Comparison of ENCODE assay signal across 23 cellular contexts in the genomic region with DNA sequence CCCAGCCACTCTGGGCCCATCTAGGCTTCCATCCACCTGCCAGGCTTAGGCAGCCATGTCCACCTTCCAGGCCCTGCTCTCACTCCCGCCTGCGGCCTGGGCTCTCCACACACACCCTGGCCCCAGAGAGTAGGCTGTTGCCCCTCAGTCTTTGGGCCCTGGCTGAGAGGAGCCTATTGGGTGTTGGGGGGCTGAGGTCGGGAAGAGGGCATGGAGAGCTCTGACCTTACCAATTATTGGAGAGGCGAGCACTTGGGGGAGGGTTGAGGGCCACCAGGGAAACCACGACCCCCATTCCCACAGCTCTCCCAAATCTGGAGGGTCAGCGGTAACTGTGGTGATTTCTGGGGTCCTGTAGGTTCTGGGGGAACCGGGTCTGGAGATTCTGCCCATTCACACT. TPM values are rescaled to one million over a fixed set of nuclear protein-coding genes. Genes with fewer than 3 reads are reported as not detected.
DNase-seq lines count a peak whose midpoint lies in the region; ATAC-seq, FAIRE-seq and TF ChIP-seq lines count a peak whose summit lies in the region.
"Had no signal": no experiment of that assay in that cellular context is flagged by ENCODE, and none has a peak within 500 bp of the region (broad histone marks: within the 10 kb centered on the region; RNA-seq: fewer than 3 reads in every experiment).

No MANE protein-coding gene starts in this region.

- WGBS in right lobe of liver (ENCODE audit: insufficient coverage, low coverage, low lambda C conversion rate, missing lambda C conversion rate) = 75% methylated on average over 4 of the region's 7 CpGs
- 33% methylated on average over 2 of the region's 7 CpGs for WGBS in HepG2 (ENCODE audit: low lambda C conversion rate)
- 79% methylated on average over 7 of the region's 7 CpGs; no CpG with 5 or more reads in 1 of the 2 experiments for WGBS in H1 (ENCODE audit: extremely low coverage in 1 of 2, insufficient coverage in 1 of 2, insufficient read length in 1 of 2, insufficient replicate concordance in 2 of 2, low coverage in 1 of 2, low lambda C conversion rate in 2 of 2, missing lambda C conversion rate in 1 of 2), 2 experiments
- 98 to 100% methylated on average over 7 of the region's 7 CpGs for WGBS in aorta, 2 donors
- WGBS in esophagus muscularis mucosa = 87% methylated on average over 6 of the region's 7 CpGs

- no peak overlapping the region for H3K14ac ChIP-seq in H1 (ENCODE audit: insufficient read length)

- no peaks in the 10 kb centered on the region for H3K79me1 ChIP-seq in H1 (ENCODE audit: low read depth, low read length)

- FAIRE-seq in HepG2 (lab: Jason Lieb, UNC) = no peak
- no peak for FAIRE-seq in H1 (lab: Jason Lieb, UNC)
- FAIRE-seq: GM12878 had no signal

- no peak overlapping the region for H2BK15ac ChIP-seq in H1 (ENCODE audit: low read length)

- no peak overlapping the region for H4K5ac ChIP-seq in H1 (ENCODE audit: insufficient read length, low read depth, low read length)

- TF ChIP-seq EP300 in HepG2 (IDR thresholded peaks at IDR 0.05; ENCODE audit: low read depth in 2 of 2, low read length in 2 of 2) = no peak
- no peak for TF ChIP-seq EP300 in HepG2 (CRISPR knock-in tag; IDR thresholded peaks at IDR 0.05; ENCODE audit: borderline replicate concordance)
- no peak for TF ChIP-seq EP300 in H1 (IDR thresholded peaks at IDR 0.05; ENCODE audit: borderline replicate concordance in 1 of 2, low read depth in 2 of 2, low read length in 2 of 2)
- TF ChIP-seq EP300 in esophagus muscularis mucosa (IDR thresholded peaks at IDR 0.05) = no peak

- DNase-seq in right lobe of liver (peak in 2 of 3 donors; percentile 25 to 40), HepG2 (ENCODE audit: low spot score) (no peak), H1 (ENCODE audit: low read depth in 1 of 2, low spot score in 2 of 2) (no peak), osteoblast (ENCODE audit: insufficient read length, low spot score, missing footprints) (peak; percentile 52), aorta (peak; percentile 17 to 63), esophagus muscularis mucosa (ENCODE audit: extremely low spot score) (no peak)
- DNase-seq in effector memory CD4-positive, alpha-beta T cell = no peak
- DNase-seq: ACHN; CD4-positive, CD25-positive, alpha-beta regulatory T cell; GF-D8; IMR-90; NCI-H1417 treated with DMSO at 0.1 percent for 48 hours; NCI-H187 treated with DMSO at 0.1 percent for 48 hours; NCI-H345; NCI-H524 treated with DMSO at 0.1 percent for 48 hours; PC-9 had no signal

- H3K27me3 ChIP-seq in right lobe of liver (no peaks in the 10 kb centered on the region), HepG2 (ENCODE audit: control insufficient read depth in 1 of 2, insufficient read depth in 2 of 2, low read length in 2 of 2) (peaks cover 2 to 48% of the 10 kb centered on the region in 2 experiments; a peak in 3 of 5 replicates), H1 (replicated peaks in 1 of 4; ENCODE audit: control insufficient read depth in 3 of 4, extremely low read depth in 1 of 4, insufficient read depth in 3 of 4, low read length in 3 of 4) (peaks cover 0 to 4% (median 0%) of the 10 kb centered on the region in 4 experiments; a peak in 3 of 7 replicates), osteoblast (ENCODE audit: insufficient read depth, low read length) (peaks cover 12% of the 10 kb centered on the region), aorta (ENCODE audit: control insufficient read depth in 1 of 2, insufficient read depth in 2 of 2, low read length in 1 of 2) (no peaks in the 10 kb centered on the region), esophagus muscularis mucosa (no peaks in the 10 kb centered on the region)
- H3K27me3 ChIP-seq in effector memory CD4-positive, alpha-beta T cell (replicated peaks; ENCODE audit: control insufficient read depth, insufficient read depth, low read length, poor library complexity, severe bottlenecking) = no peaks in the 10 kb centered on the region
- H3K27me3 ChIP-seq: SJSA1 had no signal

- no peak overlapping the region for H3K4me3 ChIP-seq in right lobe of liver
- H3K4me3 ChIP-seq in HepG2 (replicated peaks in 1 of 3; ENCODE audit: insufficient read depth in 1 of 3, low read depth in 2 of 3, low read length in 3 of 3) = no peak overlapping the region
- no peak overlapping the region for H3K4me3 ChIP-seq in H1 (ENCODE audit: extremely low read depth in 1 of 4, insufficient read depth in 2 of 4, low read depth in 3 of 4, low read length in 4 of 4)
- H3K4me3 ChIP-seq in osteoblast (ENCODE audit: insufficient read depth, low read length) = no peak overlapping the region
- H3K4me3 ChIP-seq in aorta (ENCODE audit: low read length in 2 of 2) = no peak overlapping the region
- H3K4me3 ChIP-seq in esophagus muscularis mucosa = no peak overlapping the region
- H3K4me3 ChIP-seq in effector memory CD4-positive, alpha-beta T cell (ENCODE audit: insufficient read depth, low read depth, low read length, poor library complexity, severe bottlenecking) = no peak overlapping the region
- H3K4me3 ChIP-seq: GM12878, PC-9, SJSA1 had no signal

- H2BK12ac ChIP-seq in H1 (ENCODE audit: low read depth, low read length) = no peak overlapping the region

- no peak for TF ChIP-seq RAD21 in HepG2 (CRISPR knock-in tag; IDR thresholded peaks at IDR 0.05)
- TF ChIP-seq RAD21 in H1 (IDR thresholded peaks at IDR 0.05 in 1 of 2, conservative IDR thresholded peaks at IDR 0.05 in 1 of 2; ENCODE audit: low read depth in 2 of 2, low read length in 2 of 2) = no peak

- POLR2A ChIA-PET in HepG2 (lab: Yijun Ruan, JAX) (no interaction called here), H1 (lab: Charles Lee; ENCODE audit: partially characterized antibody) (no interaction called here)

- H4K8ac ChIP-seq in H1 (ENCODE audit: extremely low read depth, insufficient read depth, low read length) = no peak overlapping the region

- no peak for TF ChIP-seq POLR2A in right lobe of liver (IDR thresholded peaks at IDR 0.05)
- TF ChIP-seq POLR2A in HepG2 (IDR thresholded peaks at IDR 0.05; ENCODE audit: insufficient read depth in 1 of 2, low read depth in 2 of 2, low read length in 2 of 2) = no peak
- no peak for TF ChIP-seq POLR2A in H1 (IDR thresholded peaks at IDR 0.05; ENCODE audit: control extremely low read depth in 1 of 2, low read depth in 2 of 2, low read length in 2 of 2)
- no peak for TF ChIP-seq POLR2A in esophagus muscularis mucosa (IDR thresholded peaks at IDR 0.05; ENCODE audit: low read depth)

- 0 out of 2 replicates have a peak overlapping the region, but pooled peaks have one; percentile 20 for H2AK5ac ChIP-seq in H1 (ENCODE audit: low read depth, low read length)

- TF ChIP-seq CTCF in right lobe of liver (IDR thresholded peaks at IDR 0.05) = no peak
- TF ChIP-seq CTCF in HepG2 (CRISPR knock-in tag; IDR thresholded peaks at IDR 0.05) = no peak
- TF ChIP-seq CTCF in H1 (IDR thresholded peaks at IDR 0.05; ENCODE audit: control extremely low read depth in 1 of 3, insufficient read depth in 1 of 3, low read depth in 1 of 3, low read length in 3 of 3) = no peak
- no peak for TF ChIP-seq CTCF in osteoblast (IDR thresholded peaks at IDR 0.05; ENCODE audit: extremely low read depth, low read depth, low read length)
- TF ChIP-seq CTCF in esophagus muscularis mucosa (IDR thresholded peaks at IDR 0.05) = no peak

- intact Hi-C loops in right lobe of liver (cut with DNase I) = no loop called here
- intact Hi-C loops in HepG2 (cut with micrococcal nuclease; ENCODE audit: unreplicated experiment) = no loop called here
- intact Hi-C loops in aorta (cut with DNase I) = no loop called here
- intact Hi-C loops in esophagus muscularis mucosa (cut with DNase I) = no loop called here

- H2BK5ac ChIP-seq in H1 (ENCODE audit: low read depth, low read length) = no peak overlapping the region

- H2BK20ac ChIP-seq in H1 (ENCODE audit: low read length) = no peak overlapping the region

- H3K36me3 ChIP-seq in right lobe of liver (no peaks in the 10 kb centered on the region), HepG2 (replicated peaks in 1 of 2; ENCODE audit: control insufficient read depth in 1 of 2, insufficient read depth in 2 of 2, low read length in 2 of 2) (no peaks in the 10 kb centered on the region), H1 (ENCODE audit: control insufficient read depth in 2 of 4, insufficient read depth in 4 of 4, low read length in 3 of 4) (no peaks in the 10 kb centered on the region), osteoblast (ENCODE audit: insufficient read depth, low read length) (no peaks in the 10 kb centered on the region), aorta (ENCODE audit: control insufficient read depth in 1 of 2, insufficient read depth in 2 of 2, low read length in 1 of 2) (no peaks in the 10 kb centered on the region), esophagus muscularis mucosa (peaks cover 0 to 4% (median 1%) of the 10 kb centered on the region in 4 donors)
- no peaks in the 10 kb centered on the region for H3K36me3 ChIP-seq in effector memory CD4-positive, alpha-beta T cell (ENCODE audit: control insufficient read depth, insufficient read depth, low read length)
- H3K36me3 ChIP-seq: SJSA1 had no signal

- H3K56ac ChIP-seq in H1 (replicated peaks; ENCODE audit: insufficient read length, low read depth, low read length) = no peak overlapping the region

- H3K9me3 ChIP-seq in right lobe of liver (peaks cover 0 to 2% (median 0%) of the 10 kb centered on the region in 4 donors), HepG2 (ENCODE audit: low read length) (no peaks in the 10 kb centered on the region), H1 (ENCODE audit: insufficient read depth in 2 of 2, low read depth in 1 of 2, low read length in 1 of 2) (no peaks in the 10 kb centered on the region; a peak in 1 of 4 replicates), osteoblast (ENCODE audit: low read depth, low read length) (no peaks in the 10 kb centered on the region), aorta (ENCODE audit: control insufficient read depth, low read length) (no peaks in the 10 kb centered on the region), esophagus muscularis mucosa (no peaks in the 10 kb centered on the region)
- H3K9me3 ChIP-seq in effector memory CD4-positive, alpha-beta T cell (ENCODE audit: control insufficient read depth, low read length) = no peaks in the 10 kb centered on the region
- H3K9me3 ChIP-seq: Caco-2, SJSA1 had no signal

- no peak overlapping the region for H2BK120ac ChIP-seq in H1 (replicated peaks; ENCODE audit: low read depth, low read length)

- no peak overlapping the region for H3K23ac ChIP-seq in H1 (ENCODE audit: insufficient read length)

- H3K4ac ChIP-seq in H1 (replicated peaks; ENCODE audit: insufficient read length, low read depth, low read length) = no peak overlapping the region

- in situ Hi-C loops in HepG2 (cut with HindIII; ENCODE audit: extremely low pct_ligation_motif_present, low pct_unique_long_range_greater_than_20kb) = no loop called here

- H4K20me1 ChIP-seq in HepG2 (ENCODE audit: insufficient read depth, low read length) (no peaks in the 10 kb centered on the region), H1 (replicated peaks in 1 of 2; ENCODE audit: control insufficient read depth in 1 of 2, insufficient read depth in 2 of 2, low read length in 2 of 2) (no peaks in the 10 kb centered on the region), osteoblast (ENCODE audit: insufficient read depth, low read length) (no peaks in the 10 kb centered on the region)

- H3K9ac ChIP-seq in HepG2 (ENCODE audit: insufficient read depth, low read depth, low read length) (no peak overlapping the region), H1 (replicated peaks in 1 of 4; ENCODE audit: extremely low read depth in 1 of 4, low read depth in 3 of 4, low read length in 3 of 4) (no peak overlapping the region)

- H3K4me1 ChIP-seq in right lobe of liver (peaks cover 0 to 3% (median 0%) of the 10 kb centered on the region in 4 donors), HepG2 (ENCODE audit: insufficient read depth, low read length) (peaks cover 14% of the 10 kb centered on the region), H1 (replicated peaks in 1 of 4; ENCODE audit: control insufficient read depth in 3 of 4, insufficient read depth in 4 of 4, low read length in 3 of 4) (peaks cover 0 to 9% (median 6%) of the 10 kb centered on the region in 4 experiments; a peak in 4 of 7 replicates), osteoblast (ENCODE audit: insufficient read depth, low read length) (peaks cover 7% of the 10 kb centered on the region), aorta (ENCODE audit: control insufficient read depth in 1 of 2, insufficient read depth in 2 of 2, low read length in 2 of 2) (no peaks in the 10 kb centered on the region), esophagus muscularis mucosa (peaks cover 24 to 51% (median 41%) of the 10 kb centered on the region in 4 donors)
- H3K4me1 ChIP-seq in effector memory CD4-positive, alpha-beta T cell (ENCODE audit: control insufficient read depth, insufficient read depth, low read length, poor library complexity, severe bottlenecking) = no peaks in the 10 kb centered on the region

- H3K23me2 ChIP-seq in H1 (ENCODE audit: low read depth, low read length) = peaks cover 2% of the 10 kb centered on the region; the same call in 1 of the 2 replicates

- H2AFZ ChIP-seq in HepG2 (ENCODE audit: low read length) (no peak overlapping the region), H1 (ENCODE audit: low read length) (no peak overlapping the region), osteoblast (ENCODE audit: low read length) (no peak overlapping the region)
- H2AFZ ChIP-seq: PC-9 had no signal

- ATAC-seq in right lobe of liver = no peak
- ATAC-seq in HepG2 = no peak
- no peak for ATAC-seq in aorta (ENCODE audit: low FRiP score)
- ATAC-seq: GM12878, HCT116 had no signal

- no peak overlapping the region for H3K18ac ChIP-seq in H1 (ENCODE audit: extremely low read depth, low read length)

- H3K79me2 ChIP-seq in HepG2 (ENCODE audit: insufficient read depth, low read length) = no peaks in the 10 kb centered on the region
- no peaks in the 10 kb centered on the region for H3K79me2 ChIP-seq in H1 (ENCODE audit: control insufficient read depth in 1 of 2, insufficient read depth in 2 of 2, low read length in 2 of 2)
- H3K79me2 ChIP-seq in osteoblast (ENCODE audit: insufficient read depth, low read length) = no peaks in the 10 kb centered on the region

- H3K27ac ChIP-seq in right lobe of liver (no peak overlapping the region), HepG2 (ENCODE audit: extremely low read length, insufficient read depth, low read length) (no peak overlapping the region), H1 (ENCODE audit: low read depth, low read length) (no peak overlapping the region), osteoblast (ENCODE audit: low read depth, low read length) (no peak overlapping the region), aorta (ENCODE audit: low read depth in 1 of 2, low read length in 2 of 2) (no peak overlapping the region), esophagus muscularis mucosa (replicated peaks in 1 of 4) (peak overlapping the region in 1 of 4 donors; percentile 29)
- no peak overlapping the region for H3K27ac ChIP-seq in effector memory CD4-positive, alpha-beta T cell (ENCODE audit: insufficient read depth, low read length, poor library complexity, severe bottlenecking)
- H3K27ac ChIP-seq: HL-60, PC-9, RWPE1, SJSA1 had no signal

- H3K4me2 ChIP-seq in HepG2 (ENCODE audit: low read depth, low read length) = no peak overlapping the region
- no peak overlapping the region for H3K4me2 ChIP-seq in H1 (ENCODE audit: insufficient read depth in 1 of 2, low read depth in 2 of 2, low read length in 2 of 2)
- H3K4me2 ChIP-seq in osteoblast (ENCODE audit: insufficient read depth, low read length) = no peak overlapping the region
- H3K4me2 ChIP-seq: PC-9 had no signal

- BruUV-seq in HepG2 (replicated peaks; lab: Mats Ljungman, UMichigan) = no TSS peak

- no peak overlapping the region for H4K91ac ChIP-seq in H1 (replicated peaks; ENCODE audit: insufficient read length, low read length)

- CTCF ChIA-PET in HepG2 (lab: Yijun Ruan, JAX; ENCODE audit: low intra/inter-chr PET ratio, low total read pairs) (no interaction called here), H1 (lab: Charles Lee; ENCODE audit: partially characterized antibody) (interaction anchor here (1.1 to 4.3 kb wide), 5 partner anchors 10 to 40 kb away, joined by 4 to 43 read pairs (median 6); no protein-coding TSS in a partner anchor)

RNA-seq across cellular contexts. Expression of a gene that starts 38.2 kb away (rescaled TPM):
- 1 to 10 TPM in 3 of 6 experiments, under 1 TPM in 3; 0.32 to 1.6 (median 1.0) TPM for total RNA-seq in right lobe of liver
- not detected in 2 replicates for total RNA-seq in HepG2 (2016; rRNA removed; fragmentation: Illumina TruSeq; extraction: Trizol)
- not detected in 2 replicates for total RNA-seq in HepG2 (2016; cell fraction: cytosol; rRNA removed; fragmentation: Illumina TruSeq; extraction: Trizol; ENCODE audit: low read depth)
- total RNA-seq in HepG2 (2016; cell fraction: insoluble cytoplasmic fraction; rRNA removed; fragmentation: Illumina TruSeq; extraction: Trizol) = 0.04 TPM in 1 of 2 replicates, not detected in the other
- not detected in 2 replicates for total RNA-seq in HepG2 (2016; cell fraction: membrane; rRNA removed; fragmentation: Illumina TruSeq; extraction: Trizol)
- total RNA-seq in HepG2 (2016; cell fraction: nucleus; rRNA removed; fragmentation: Illumina TruSeq; extraction: Trizol) = not detected in 2 replicates
- polyA plus RNA-seq in HepG2 (2011; rRNA removed) = 0.16 and 0.17 TPM in 2 replicates
- 0.12 and 0.31 TPM in 2 replicates for polyA plus RNA-seq in HepG2 (2011; cell fraction: cytosol; rRNA removed)
- polyA plus RNA-seq in HepG2 (2011; cell fraction: nucleus; rRNA removed) = 0.12 and 0.19 TPM in 2 replicates
- not detected in 2 replicates for polyA plus RNA-seq in HepG2 (2012)
- 0.07 TPM in 1 of 2 replicates, not detected in the other for polyA plus RNA-seq in HepG2 (2016; cell fraction: cytosol; fragmentation: Illumina TruSeq; extraction: Trizol; ENCODE audit: low read depth)
- polyA plus RNA-seq in HepG2 (2016; cell fraction: insoluble cytoplasmic fraction; fragmentation: Illumina TruSeq; extraction: Trizol; ENCODE audit: low read depth) = not detected in 2 replicates
- polyA plus RNA-seq in HepG2 (2016; cell fraction: membrane; fragmentation: Illumina TruSeq; extraction: Trizol; ENCODE audit: low read depth) = not detected in 2 replicates
- polyA plus RNA-seq in HepG2 (2016; cell fraction: nucleus; fragmentation: Illumina TruSeq; extraction: Trizol; ENCODE audit: insufficient read depth, low read depth) = not detected in 2 replicates
- 0.18 and 0.47 TPM in 2 replicates for polyA minus RNA-seq in HepG2 (2011; rRNA and poly(A)+ RNA removed; ENCODE audit: low replicate concordance)
- not detected in 2 replicates for polyA minus RNA-seq in HepG2 (2011; cell fraction: cytosol; rRNA and poly(A)+ RNA removed)
- polyA minus RNA-seq in HepG2 (2011; cell fraction: nucleus; rRNA and poly(A)+ RNA removed) = not detected in 2 replicates
- 2.9 and 3.2 TPM in 2 replicates for total RNA-seq in H1 (2021; fragmentation: NEBNext Ultra II Directional; extraction: Animal tissue kit (Norgen Biotek cat#: 25700))
- polyA plus RNA-seq in H1 (2011; rRNA removed) = 4.5 and 5.8 TPM in 2 replicates
- 3.3 TPM for polyA plus RNA-seq in H1 (2011; cell fraction: cytosol; rRNA removed)
- polyA plus RNA-seq in H1 (2011; cell fraction: nucleus; rRNA removed) = 3.1 TPM
- 2.8 to 5.6 TPM (median 4.0 TPM) in 4 replicates for polyA plus RNA-seq in H1 (2012, experiment 1 of 2)
- 3.3 TPM for polyA plus RNA-seq in H1 (2012, experiment 2 of 2)
- polyA plus RNA-seq in H1 (2013, experiment 1 of 2) = 3.4 TPM
- polyA plus RNA-seq in H1 (2013, experiment 2 of 2) = 3.3 TPM
- polyA minus RNA-seq in H1 (2011; rRNA and poly(A)+ RNA removed) = 1.1 and 1.2 TPM in 2 replicates
- 1.2 TPM for polyA minus RNA-seq in H1 (2011; cell fraction: cytosol; rRNA and poly(A)+ RNA removed)
- polyA minus RNA-seq in H1 (2011; cell fraction: nucleus; rRNA and poly(A)+ RNA removed) = 1.3 TPM
- 4.0 and 11.5 TPM in 2 replicates for total RNA-seq in osteoblast
- total RNA-seq in aorta = 100 to 1,000 TPM in 1 of 2 donors, 10 to 100 TPM in 1; 31.8 to 129 TPM
- polyA plus RNA-seq in aorta = 1 to 10 TPM; 1.1 to 5.2 TPM
- 10 to 100 TPM; 56.1 to 82.2 (median 67.2) TPM for total RNA-seq in esophagus muscularis mucosa
- total RNA-seq: CD4-positive, CD25-positive, alpha-beta regulatory T cell; MCF 10A had no signal
- polyA plus RNA-seq: CD4-positive, CD25-positive, alpha-beta regulatory T cell had no signal

Comparison
In these comparisons a context has a peak if more than half of its experiments do, and no peak if none do; other contexts are left out.
1. DNase-seq: peak in right lobe of liver (2 of 3), osteoblast (single experiment) and aorta (2 of 2); none in HepG2 (single experiment), H1 (0 of 2), esophagus muscularis mucosa (single experiment) and effector memory CD4-positive, alpha-beta T cell (0 of 3).